23 cellular contexts compared by ENCODE assay signal in the genomic region with DNA sequence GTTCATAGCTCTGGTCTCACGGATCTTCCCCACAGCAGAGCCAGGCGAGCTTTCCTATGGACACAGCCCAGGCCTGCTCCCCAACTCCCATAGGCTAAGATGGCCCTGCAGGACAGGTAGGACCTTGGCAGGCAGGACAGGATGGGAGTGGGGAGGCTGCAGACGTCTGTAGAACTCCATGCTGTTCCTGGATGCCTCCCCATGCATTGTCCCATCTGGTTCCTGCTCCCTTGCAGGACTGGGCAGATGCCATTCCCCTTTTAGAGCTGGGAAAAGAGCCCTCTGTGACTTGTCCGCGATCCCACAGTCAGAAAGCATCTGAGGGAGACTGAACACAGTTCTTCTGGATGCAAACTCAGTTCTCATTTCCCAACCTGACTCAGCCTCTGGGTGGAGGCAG.
"Had no signal": no experiment of that assay in that cellular context is flagged by ENCODE, and none has a peak within 500 bp of the region (broad histone marks: within the 10 kb centered on the region; RNA-seq: fewer than 3 reads in every experiment).

No MANE protein-coding gene starts in this region.

- H3K4me2 ChIP-seq: smooth muscle cell had no signal

- DNase-seq: hippocampal formation; immature natural killer cell; kidney; left colon; left lung; lower lobe of right lung; mammary epithelial cell; mesenchymal stem cell; naive thymus-derived CD8-positive, alpha-beta T cell; occipital lobe; right lobe of liver; stimulated activated CD4-positive, alpha-beta T cell treated with anti-CD3 and anti-CD28 coated beads, Interleukin-1b, Interleukin-23, amount 100 ng/mL, for 48 hours; stimulated activated CD4-positive, alpha-beta T cell treated with anti-CD3 and anti-CD28 coated beads, Interleukin-4, amount 100 ng/mL, for 1 hour; stimulated activated naive CD4-positive, alpha-beta T cell; tibial artery; trophoblast cell; upper lobe of right lung had no signal

- H3K27ac ChIP-seq: left lung, lower lobe of right lung, neutrophil, parathyroid adenoma, right atrium auricular region, right lobe of liver, suprapubic skin, thoracic aorta, tibial artery, upper lobe of right lung had no signal

- H3K9me3 ChIP-seq: left lung, lower lobe of right lung, neutrophil, right atrium auricular region, right lobe of liver, suprapubic skin, thoracic aorta, tibial artery, upper lobe of right lung had no signal

- ATAC-seq: left colon; left lung; lower lobe of right lung; naive thymus-derived CD8-positive, alpha-beta T cell; right lobe of liver; upper lobe of right lung had no signal

- H2AFZ ChIP-seq: parathyroid adenoma had no signal

- H3K9ac ChIP-seq: parathyroid adenoma had no signal

- H3K4me3 ChIP-seq: left lung, lower lobe of right lung, right atrium auricular region, right lobe of liver, smooth muscle cell, suprapubic skin, thoracic aorta, tibial artery, upper lobe of right lung had no signal

- H3K36me3 ChIP-seq: left lung, lower lobe of right lung, neutrophil, right atrium auricular region, right lobe of liver, suprapubic skin, thoracic aorta, tibial artery, upper lobe of right lung had no signal

- H3K4me1 ChIP-seq: left lung, lower lobe of right lung, parathyroid adenoma, right atrium auricular region, right lobe of liver, suprapubic skin, tibial artery, upper lobe of right lung had no signal

- H3K27me3 ChIP-seq: left lung, neutrophil, right atrium auricular region, right lobe of liver, suprapubic skin, tibial artery, upper lobe of right lung had no signal
